ENCODE assay signal across 1 cellular context in the genomic region with DNA sequence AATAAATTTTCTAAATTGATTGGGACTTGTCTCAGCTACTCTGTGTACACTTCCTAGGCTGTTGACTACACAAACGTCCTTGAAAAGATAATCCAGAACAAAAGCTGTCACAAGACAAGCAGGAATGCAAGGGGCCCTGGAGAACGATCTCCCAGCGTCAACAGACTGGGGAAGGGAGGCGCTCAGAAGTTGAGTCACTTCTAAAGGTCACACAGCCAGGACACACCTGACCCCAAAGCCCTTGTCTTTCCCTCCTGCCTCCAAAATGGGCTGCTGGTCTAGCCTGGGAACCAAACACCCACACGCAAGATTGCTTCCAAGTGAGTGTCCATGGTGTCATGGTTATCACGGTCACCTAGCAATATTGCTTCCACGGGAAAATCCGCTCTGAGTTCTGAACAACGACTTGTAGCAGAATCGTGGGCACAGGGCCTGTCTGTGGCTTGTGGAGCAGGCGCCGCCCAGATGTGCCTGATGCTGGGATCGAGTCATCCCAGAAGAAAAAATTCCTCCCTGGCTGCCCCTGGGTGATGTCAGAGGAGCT.
TF ChIP-seq lines count a peak whose summit lies in the region.

No MANE protein-coding gene starts in this region.

TF ChIP-seq in HepG2, 621 proteins besides CTCF, POLR2A, EP300 and RAD21 (continued from another document and continues in another):
- no peak for TF ChIP-seq TEF (CRISPR knock-in tag; IDR thresholded peaks at IDR 0.05)
- TF ChIP-seq ERF (CRISPR knock-in tag; IDR thresholded peaks at IDR 0.05) = peak; percentile 65; the same call in 1 of the 2 replicates
- TF ChIP-seq, protein P1, sequence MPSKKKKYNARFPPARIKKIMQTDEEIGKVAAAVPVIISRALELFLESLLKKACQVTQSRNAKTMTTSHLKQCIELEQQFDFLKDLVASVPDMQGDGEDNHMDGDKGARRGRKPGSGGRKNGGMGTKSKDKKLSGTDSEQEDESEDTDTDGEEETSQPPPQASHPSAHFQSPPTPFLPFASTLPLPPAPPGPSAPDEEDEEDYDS (CRISPR knock-in tag; IDR thresholded peaks at IDR 0.05) = peak; percentile 19; the same call in 1 of the 2 replicates
- peak; percentile 63 for TF ChIP-seq GFI1 (CRISPR knock-in tag; IDR thresholded peaks at IDR 0.05; ENCODE audit: borderline replicate concordance)
- no peak for TF ChIP-seq KDM5A (IDR thresholded peaks at IDR 0.05; ENCODE audit: borderline replicate concordance, low read length)
- TF ChIP-seq KAT8 (CRISPR knock-in tag; IDR thresholded peaks at IDR 0.05) = peak; percentile 58
- TF ChIP-seq ZNF614 (CRISPR knock-in tag; IDR thresholded peaks at IDR 0.05; ENCODE audit: borderline replicate concordance) = peak; percentile 93
- TF ChIP-seq ZNF512B (CRISPR knock-in tag; IDR thresholded peaks at IDR 0.05; ENCODE audit: borderline replicate concordance) = no peak
- TF ChIP-seq, protein P2, sequence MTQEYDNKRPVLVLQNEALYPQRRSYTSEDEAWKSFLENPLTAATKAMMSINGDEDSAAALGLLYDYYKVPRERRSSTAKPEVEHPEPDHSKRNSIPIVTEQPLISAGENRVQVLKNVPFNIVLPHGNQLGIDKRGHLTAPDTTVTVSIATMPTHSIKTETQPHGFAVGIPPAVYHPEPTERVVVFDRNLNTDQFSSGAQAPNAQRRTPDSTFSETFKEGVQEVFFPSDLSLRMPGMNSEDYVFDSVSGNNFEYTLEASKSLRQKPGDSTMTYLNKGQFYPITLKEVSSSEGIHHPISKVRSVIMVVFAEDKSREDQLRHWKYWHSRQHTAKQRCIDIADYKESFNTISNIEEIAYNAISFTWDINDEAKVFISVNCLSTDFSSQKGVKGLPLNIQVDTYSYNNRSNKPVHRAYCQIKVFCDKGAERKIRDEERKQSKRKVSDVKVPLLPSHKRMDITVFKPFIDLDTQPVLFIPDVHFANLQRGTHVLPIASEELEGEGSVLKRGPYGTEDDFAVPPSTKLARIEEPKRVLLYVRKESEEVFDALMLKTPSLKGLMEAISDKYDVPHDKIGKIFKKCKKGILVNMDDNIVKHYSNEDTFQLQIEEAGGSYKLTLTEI (CRISPR knock-in tag; conservative IDR thresholded peaks at IDR 0.05) = no peak
- peak; percentile 76 for TF ChIP-seq HMG20A (CRISPR knock-in tag; IDR thresholded peaks at IDR 0.05; ENCODE audit: borderline replicate concordance)
- TF ChIP-seq, protein P3, sequence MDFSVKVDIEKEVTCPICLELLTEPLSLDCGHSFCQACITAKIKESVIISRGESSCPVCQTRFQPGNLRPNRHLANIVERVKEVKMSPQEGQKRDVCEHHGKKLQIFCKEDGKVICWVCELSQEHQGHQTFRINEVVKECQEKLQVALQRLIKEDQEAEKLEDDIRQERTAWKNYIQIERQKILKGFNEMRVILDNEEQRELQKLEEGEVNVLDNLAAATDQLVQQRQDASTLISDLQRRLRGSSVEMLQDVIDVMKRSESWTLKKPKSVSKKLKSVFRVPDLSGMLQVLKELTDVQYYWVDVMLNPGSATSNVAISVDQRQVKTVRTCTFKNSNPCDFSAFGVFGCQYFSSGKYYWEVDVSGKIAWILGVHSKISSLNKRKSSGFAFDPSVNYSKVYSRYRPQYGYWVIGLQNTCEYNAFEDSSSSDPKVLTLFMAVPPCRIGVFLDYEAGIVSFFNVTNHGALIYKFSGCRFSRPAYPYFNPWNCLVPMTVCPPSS (IDR thresholded peaks at IDR 0.05) = no peak
- TF ChIP-seq TEAD3 (CRISPR knock-in tag; optimal IDR thresholded peaks at IDR 0.05; ENCODE audit: borderline replicate concordance) = peak; percentile 98
- TF ChIP-seq DNMT3B (CRISPR knock-in tag; conservative IDR thresholded peaks at IDR 0.05) = 0 out of 2 replicates have a peak, but pooled peaks have one; percentile 48
- TF ChIP-seq HBP1 (CRISPR knock-in tag; IDR thresholded peaks at IDR 0.05; ENCODE audit: low read depth) = 0 out of 2 replicates have a peak, but pooled peaks have one; percentile 26
- TF ChIP-seq HDAC1 (CRISPR knock-in tag; IDR thresholded peaks at IDR 0.05) = peak; percentile 53; the same call in 1 of the 2 replicates
- TF ChIP-seq ZBTB38 (CRISPR knock-in tag; IDR thresholded peaks at IDR 0.05) = peak; percentile 41; the same call in 1 of the 2 replicates
- peak; percentile 50; the same call in 1 of the 2 replicates for TF ChIP-seq PBX2 (CRISPR knock-in tag; IDR thresholded peaks at IDR 0.05)
- no peak for TF ChIP-seq NBN (conservative IDR thresholded peaks at IDR 0.05)
- peak; percentile 91 for TF ChIP-seq SALL1 (CRISPR knock-in tag; IDR thresholded peaks at IDR 0.05)
- TF ChIP-seq THRA (CRISPR knock-in tag; IDR thresholded peaks at IDR 0.05; ENCODE audit: borderline replicate concordance) = peak; percentile 89; the same call in 1 of the 2 replicates
- peak; percentile 16; the same call in 1 of the 2 replicates for TF ChIP-seq ZFP1 (CRISPR knock-in tag; IDR thresholded peaks at IDR 0.05)
- TF ChIP-seq, protein P4, sequence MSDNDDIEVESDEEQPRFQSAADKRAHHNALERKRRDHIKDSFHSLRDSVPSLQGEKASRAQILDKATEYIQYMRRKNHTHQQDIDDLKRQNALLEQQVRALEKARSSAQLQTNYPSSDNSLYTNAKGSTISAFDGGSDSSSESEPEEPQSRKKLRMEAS (IDR thresholded peaks at IDR 0.05) = peak; percentile 63
- peak; percentile 73 for TF ChIP-seq PHF21A (CRISPR knock-in tag; IDR thresholded peaks at IDR 0.05)
- TF ChIP-seq ARID5B (CRISPR knock-in tag; IDR thresholded peaks at IDR 0.05) = peak; percentile 96
- TF ChIP-seq IKZF5 (CRISPR knock-in tag; IDR thresholded peaks at IDR 0.05) = peak; percentile 85
- TF ChIP-seq, protein P5, sequence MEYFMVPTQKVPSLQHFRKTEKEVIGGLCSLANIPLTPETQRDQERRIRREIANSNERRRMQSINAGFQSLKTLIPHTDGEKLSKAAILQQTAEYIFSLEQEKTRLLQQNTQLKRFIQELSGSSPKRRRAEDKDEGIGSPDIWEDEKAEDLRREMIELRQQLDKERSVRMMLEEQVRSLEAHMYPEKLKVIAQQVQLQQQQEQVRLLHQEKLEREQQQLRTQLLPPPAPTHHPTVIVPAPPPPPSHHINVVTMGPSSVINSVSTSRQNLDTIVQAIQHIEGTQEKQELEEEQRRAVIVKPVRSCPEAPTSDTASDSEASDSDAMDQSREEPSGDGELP (IDR thresholded peaks at IDR 0.05; ENCODE audit: borderline replicate concordance, low read depth) = 0 out of 2 replicates have a peak, but pooled peaks have one; percentile 63
- TF ChIP-seq KMT2B (CRISPR knock-in tag; IDR thresholded peaks at IDR 0.05) = 0 out of 2 replicates have a peak, but pooled peaks have one; percentile 35
- peak; percentile 69; the same call in 1 of the 2 replicates for TF ChIP-seq TGIF2 (CRISPR knock-in tag; IDR thresholded peaks at IDR 0.05)
- peak; percentile 94 for TF ChIP-seq FOSL2 (CRISPR knock-in tag; IDR thresholded peaks at IDR 0.05)
- TF ChIP-seq ZNF225 (CRISPR knock-in tag; IDR thresholded peaks at IDR 0.05) = no peak
- TF ChIP-seq NR2C2 (CRISPR knock-in tag; IDR thresholded peaks at IDR 0.05; ENCODE audit: borderline replicate concordance) = peak; percentile 46; the same call in 1 of the 2 replicates
